In the genomic region with DNA sequence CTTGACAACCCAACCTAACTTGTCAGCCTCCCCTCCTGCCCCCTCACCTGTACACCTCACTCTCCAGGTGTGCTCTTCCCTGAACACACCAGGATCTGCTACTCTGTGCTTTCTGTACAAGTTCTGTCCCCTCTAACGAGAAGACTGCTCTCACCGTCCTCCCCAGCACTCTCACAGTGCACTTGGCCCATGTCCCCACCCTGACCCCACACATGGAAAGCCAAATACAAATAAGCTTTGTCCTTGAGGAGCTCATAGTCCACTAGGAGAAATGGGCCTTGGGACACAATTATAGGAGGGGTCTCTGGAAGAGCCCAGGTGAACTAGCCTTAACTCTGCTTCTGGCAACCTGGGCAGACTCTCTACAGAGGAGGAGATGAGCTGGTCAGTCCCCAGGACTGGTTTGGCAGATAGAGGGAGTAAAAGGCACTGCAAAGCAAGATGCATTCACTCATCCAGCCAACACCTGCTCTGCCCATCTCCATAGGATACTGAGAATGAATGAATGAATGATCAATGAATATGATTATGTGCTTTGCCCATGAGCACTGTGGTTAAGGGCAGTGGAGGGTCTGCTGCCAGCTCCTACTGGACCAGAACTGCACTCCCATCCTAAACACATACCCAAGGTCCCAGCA, we compare ENCODE assay signal across 1 cellular context.
TF ChIP-seq lines count a peak whose summit lies in the region.

No MANE protein-coding gene starts in this region.

TF ChIP-seq in HepG2, 621 proteins besides CTCF, POLR2A, EP300 and RAD21 (continued from another document and continues in another):
- TF ChIP-seq ZFP82 (CRISPR knock-in tag; IDR thresholded peaks at IDR 0.05; ENCODE audit: borderline replicate concordance) (no peak), YEATS2 (CRISPR knock-in tag; IDR thresholded peaks at IDR 0.05; ENCODE audit: borderline replicate concordance) (no peak), TRIM22 (IDR thresholded peaks at IDR 0.05) (no peak), NBN (conservative IDR thresholded peaks at IDR 0.05) (no peak), ZNF746 (CRISPR knock-in tag; IDR thresholded peaks at IDR 0.05) (no peak), GFI1 (CRISPR knock-in tag; IDR thresholded peaks at IDR 0.05; ENCODE audit: borderline replicate concordance) (no peak), REST (IDR thresholded peaks at IDR 0.05; ENCODE audit: borderline replicate concordance in 1 of 2, low read depth in 1 of 2, low read length in 2 of 2) (no peak), ZMYM2 (CRISPR knock-in tag; IDR thresholded peaks at IDR 0.05) (0 out of 2 replicates have a peak, but pooled peaks have one; percentile 20), TFAP4 (IDR thresholded peaks at IDR 0.05; ENCODE audit: borderline replicate concordance, low read depth) (peak; percentile 23; the same call in 1 of the 2 replicates), ZBTB1 (CRISPR knock-in tag; IDR thresholded peaks at IDR 0.05; ENCODE audit: borderline replicate concordance) (no peak), ASH2L (IDR thresholded peaks at IDR 0.05; ENCODE audit: insufficient read length, low read depth, low read length) (peak; percentile 34), RFX1 (IDR thresholded peaks at IDR 0.05) (no peak), ZFY (CRISPR knock-in tag; IDR thresholded peaks at IDR 0.05) (no peak), NFRKB (IDR thresholded peaks at IDR 0.05) (no peak), ZNF333 (CRISPR knock-in tag; IDR thresholded peaks at IDR 0.05; ENCODE audit: borderline replicate concordance) (no peak), CREM (IDR thresholded peaks at IDR 0.05) (no peak; the same call in 1 of the 2 replicates), CREM (CRISPR knock-in tag; IDR thresholded peaks at IDR 0.05) (no peak), MLX (CRISPR knock-in tag; IDR thresholded peaks at IDR 0.05) (no peak), SSRP1 (CRISPR knock-in tag; IDR thresholded peaks at IDR 0.05) (no peak; the same call in 1 of the 2 replicates), ZNF451 (CRISPR knock-in tag; IDR thresholded peaks at IDR 0.05) (no peak), YY1 (IDR thresholded peaks at IDR 0.05; ENCODE audit: insufficient read depth, insufficient replicate concordance, low read depth, low read length) (no peak), NCOR1 (IDR thresholded peaks at IDR 0.05; ENCODE audit: borderline replicate concordance, low read length) (peak; percentile 62; the same call in 1 of the 2 replicates), HMG20A (CRISPR knock-in tag; IDR thresholded peaks at IDR 0.05; ENCODE audit: borderline replicate concordance) (peak; percentile 17; the same call in 1 of the 2 replicates), ZNF180 (CRISPR knock-in tag; IDR thresholded peaks at IDR 0.05; ENCODE audit: borderline replicate concordance, low read depth) (no peak), ZNF12 (CRISPR knock-in tag; IDR thresholded peaks at IDR 0.05) (no peak), JUNB (CRISPR knock-in tag; IDR thresholded peaks at IDR 0.05; ENCODE audit: borderline replicate concordance) (0 out of 2 replicates have a peak, but pooled peaks have one; percentile 22), ZNF292 (CRISPR knock-in tag; IDR thresholded peaks at IDR 0.05; ENCODE audit: borderline replicate concordance, low read depth) (no peak; the same call in 1 of the 2 replicates), SAFB2 (CRISPR knock-in tag; IDR thresholded peaks at IDR 0.05; ENCODE audit: borderline replicate concordance, low read depth) (no peak), NFE2 (CRISPR knock-in tag; IDR thresholded peaks at IDR 0.05) (no peak), ZNF136 (CRISPR knock-in tag; IDR thresholded peaks at IDR 0.05; ENCODE audit: low read depth) (no peak), MAZ (IDR thresholded peaks at IDR 0.05; ENCODE audit: borderline replicate concordance, low read depth, low read length) (no peak), MAZ (CRISPR knock-in tag; IDR thresholded peaks at IDR 0.05; ENCODE audit: low read depth) (0 out of 2 replicates have a peak, but pooled peaks have one; percentile 22), CEBPG (CRISPR knock-in tag; IDR thresholded peaks at IDR 0.05) (peak; percentile 21; the same call in 1 of the 2 replicates), ZNF879 (CRISPR knock-in tag; IDR thresholded peaks at IDR 0.05) (no peak)
- TF ChIP-seq, protein P1, sequence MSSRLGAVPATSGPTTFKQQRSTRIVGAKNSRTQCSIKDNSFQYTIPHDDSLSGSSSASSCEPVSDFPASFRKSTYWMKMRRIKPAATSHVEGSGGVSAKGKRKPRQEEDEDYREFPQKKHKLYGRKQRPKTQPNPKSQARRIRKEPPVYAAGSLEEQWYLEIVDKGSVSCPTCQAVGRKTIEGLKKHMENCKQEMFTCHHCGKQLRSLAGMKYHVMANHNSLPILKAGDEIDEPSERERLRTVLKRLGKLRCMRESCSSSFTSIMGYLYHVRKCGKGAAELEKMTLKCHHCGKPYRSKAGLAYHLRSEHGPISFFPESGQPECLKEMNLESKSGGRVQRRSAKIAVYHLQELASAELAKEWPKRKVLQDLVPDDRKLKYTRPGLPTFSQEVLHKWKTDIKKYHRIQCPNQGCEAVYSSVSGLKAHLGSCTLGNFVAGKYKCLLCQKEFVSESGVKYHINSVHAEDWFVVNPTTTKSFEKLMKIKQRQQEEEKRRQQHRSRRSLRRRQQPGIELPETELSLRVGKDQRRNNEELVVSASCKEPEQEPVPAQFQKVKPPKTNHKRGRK (CRISPR knock-in tag; IDR thresholded peaks at IDR 0.05): no peak
- TF ChIP-seq, protein P2, sequence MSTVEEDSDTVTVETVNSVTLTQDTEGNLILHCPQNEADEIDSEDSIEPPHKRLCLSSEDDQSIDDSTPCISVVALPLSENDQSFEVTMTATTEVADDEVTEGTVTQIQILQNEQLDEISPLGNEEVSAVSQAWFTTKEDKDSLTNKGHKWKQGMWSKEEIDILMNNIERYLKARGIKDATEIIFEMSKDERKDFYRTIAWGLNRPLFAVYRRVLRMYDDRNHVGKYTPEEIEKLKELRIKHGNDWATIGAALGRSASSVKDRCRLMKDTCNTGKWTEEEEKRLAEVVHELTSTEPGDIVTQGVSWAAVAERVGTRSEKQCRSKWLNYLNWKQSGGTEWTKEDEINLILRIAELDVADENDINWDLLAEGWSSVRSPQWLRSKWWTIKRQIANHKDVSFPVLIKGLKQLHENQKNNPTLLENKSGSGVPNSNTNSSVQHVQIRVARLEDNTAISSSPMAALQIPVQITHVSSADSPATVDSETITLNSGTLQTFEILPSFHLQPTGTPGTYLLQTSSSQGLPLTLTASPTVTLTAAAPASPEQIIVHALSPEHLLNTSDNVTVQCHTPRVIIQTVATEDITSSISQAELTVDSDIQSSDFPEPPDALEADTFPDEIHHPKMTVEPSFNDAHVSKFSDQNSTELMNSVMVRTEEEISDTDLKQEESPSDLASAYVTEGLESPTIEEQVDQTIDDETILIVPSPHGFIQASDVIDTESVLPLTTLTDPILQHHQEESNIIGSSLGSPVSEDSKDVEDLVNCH (CRISPR knock-in tag; IDR thresholded peaks at IDR 0.05): no peak
- TF ChIP-seq, protein P3, sequence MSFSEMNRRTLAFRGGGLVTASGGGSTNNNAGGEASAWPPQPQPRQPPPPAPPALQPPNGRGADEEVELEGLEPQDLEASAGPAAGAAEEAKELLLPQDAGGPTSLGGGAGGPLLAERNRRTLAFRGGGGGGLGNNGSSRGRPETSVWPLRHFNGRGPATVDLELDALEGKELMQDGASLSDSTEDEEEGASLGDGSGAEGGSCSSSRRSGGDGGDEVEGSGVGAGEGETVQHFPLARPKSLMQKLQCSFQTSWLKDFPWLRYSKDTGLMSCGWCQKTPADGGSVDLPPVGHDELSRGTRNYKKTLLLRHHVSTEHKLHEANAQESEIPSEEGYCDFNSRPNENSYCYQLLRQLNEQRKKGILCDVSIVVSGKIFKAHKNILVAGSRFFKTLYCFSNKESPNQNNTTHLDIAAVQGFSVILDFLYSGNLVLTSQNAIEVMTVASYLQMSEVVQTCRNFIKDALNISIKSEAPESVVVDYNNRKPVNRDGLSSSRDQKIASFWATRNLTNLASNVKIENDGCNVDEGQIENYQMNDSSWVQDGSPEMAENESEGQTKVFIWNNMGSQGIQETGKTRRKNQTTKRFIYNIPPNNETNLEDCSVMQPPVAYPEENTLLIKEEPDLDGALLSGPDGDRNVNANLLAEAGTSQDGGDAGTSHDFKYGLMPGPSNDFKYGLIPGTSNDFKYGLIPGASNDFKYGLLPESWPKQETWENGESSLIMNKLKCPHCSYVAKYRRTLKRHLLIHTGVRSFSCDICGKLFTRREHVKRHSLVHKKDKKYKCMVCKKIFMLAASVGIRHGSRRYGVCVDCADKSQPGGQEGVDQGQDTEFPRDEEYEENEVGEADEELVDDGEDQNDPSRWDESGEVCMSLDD (CRISPR knock-in tag; IDR thresholded peaks at IDR 0.05; ENCODE audit: borderline replicate concordance): no peak
- TF ChIP-seq, protein P4, sequence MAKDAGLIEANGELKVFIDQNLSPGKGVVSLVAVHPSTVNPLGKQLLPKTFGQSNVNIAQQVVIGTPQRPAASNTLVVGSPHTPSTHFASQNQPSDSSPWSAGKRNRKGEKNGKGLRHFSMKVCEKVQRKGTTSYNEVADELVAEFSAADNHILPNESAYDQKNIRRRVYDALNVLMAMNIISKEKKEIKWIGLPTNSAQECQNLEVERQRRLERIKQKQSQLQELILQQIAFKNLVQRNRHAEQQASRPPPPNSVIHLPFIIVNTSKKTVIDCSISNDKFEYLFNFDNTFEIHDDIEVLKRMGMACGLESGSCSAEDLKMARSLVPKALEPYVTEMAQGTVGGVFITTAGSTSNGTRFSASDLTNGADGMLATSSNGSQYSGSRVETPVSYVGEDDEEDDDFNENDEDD (CRISPR knock-in tag; IDR thresholded peaks at IDR 0.05; ENCODE audit: borderline replicate concordance): no peak
- TF ChIP-seq, protein P5, sequence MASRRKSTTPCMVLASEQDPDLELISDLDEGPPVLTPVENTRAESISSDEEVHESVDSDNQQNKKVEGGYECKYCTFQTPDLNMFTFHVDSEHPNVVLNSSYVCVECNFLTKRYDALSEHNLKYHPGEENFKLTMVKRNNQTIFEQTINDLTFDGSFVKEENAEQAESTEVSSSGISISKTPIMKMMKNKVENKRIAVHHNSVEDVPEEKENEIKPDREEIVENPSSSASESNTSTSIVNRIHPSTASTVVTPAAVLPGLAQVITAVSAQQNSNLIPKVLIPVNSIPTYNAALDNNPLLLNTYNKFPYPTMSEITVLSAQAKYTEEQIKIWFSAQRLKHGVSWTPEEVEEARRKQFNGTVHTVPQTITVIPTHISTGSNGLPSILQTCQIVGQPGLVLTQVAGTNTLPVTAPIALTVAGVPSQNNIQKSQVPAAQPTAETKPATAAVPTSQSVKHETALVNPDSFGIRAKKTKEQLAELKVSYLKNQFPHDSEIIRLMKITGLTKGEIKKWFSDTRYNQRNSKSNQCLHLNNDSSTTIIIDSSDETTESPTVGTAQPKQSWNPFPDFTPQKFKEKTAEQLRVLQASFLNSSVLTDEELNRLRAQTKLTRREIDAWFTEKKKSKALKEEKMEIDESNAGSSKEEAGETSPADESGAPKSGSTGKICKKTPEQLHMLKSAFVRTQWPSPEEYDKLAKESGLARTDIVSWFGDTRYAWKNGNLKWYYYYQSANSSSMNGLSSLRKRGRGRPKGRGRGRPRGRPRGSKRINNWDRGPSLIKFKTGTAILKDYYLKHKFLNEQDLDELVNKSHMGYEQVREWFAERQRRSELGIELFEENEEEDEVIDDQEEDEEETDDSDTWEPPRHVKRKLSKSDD (CRISPR knock-in tag; IDR thresholded peaks at IDR 0.05; ENCODE audit: low read depth): 0 out of 2 replicates have a peak, but pooled peaks have one; percentile 21
